ENCODE assay signal across 8 cellular contexts in the genomic region with DNA sequence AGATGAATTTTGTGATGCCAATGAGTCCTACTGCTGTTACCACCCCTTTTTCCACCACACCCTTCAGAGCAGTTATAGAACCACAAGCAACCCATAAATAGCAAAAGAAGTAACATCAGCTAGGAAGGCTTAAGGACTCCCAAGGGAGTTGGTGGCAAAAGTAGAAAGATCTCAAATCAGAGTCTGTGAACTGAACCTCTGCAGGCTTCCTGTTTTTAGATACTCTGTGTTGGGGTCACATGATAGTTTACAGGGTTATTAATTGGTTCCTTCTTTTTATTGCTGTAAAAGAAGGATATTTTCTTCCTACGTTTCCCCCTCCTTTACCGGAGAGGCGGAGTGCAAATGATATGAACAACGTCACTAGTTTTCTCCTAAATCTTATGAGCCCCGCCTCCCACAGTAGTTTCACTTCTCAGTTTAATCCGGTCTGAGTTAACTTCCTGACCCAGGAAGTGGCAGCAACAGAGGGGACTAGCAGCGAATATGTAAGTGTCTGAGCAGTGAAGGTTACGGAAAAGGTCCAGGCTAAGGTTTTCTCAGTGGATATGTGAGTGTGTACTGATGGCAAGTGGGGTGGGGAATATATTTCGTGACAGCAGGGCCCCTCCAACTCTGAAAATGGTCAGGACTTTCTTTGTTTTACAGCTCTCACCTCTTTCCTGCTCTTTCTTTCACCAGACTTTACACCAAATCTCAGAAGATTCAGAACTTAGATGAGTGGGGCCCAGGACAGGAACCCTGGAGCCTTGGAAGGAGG. TPM values are rescaled to one million over a fixed set of nuclear protein-coding genes. Genes with fewer than 3 reads are reported as not detected.
DNase-seq lines count a peak whose midpoint lies in the region; ATAC-seq, FAIRE-seq and TF ChIP-seq lines count a peak whose summit lies in the region.

A gene with protein sequence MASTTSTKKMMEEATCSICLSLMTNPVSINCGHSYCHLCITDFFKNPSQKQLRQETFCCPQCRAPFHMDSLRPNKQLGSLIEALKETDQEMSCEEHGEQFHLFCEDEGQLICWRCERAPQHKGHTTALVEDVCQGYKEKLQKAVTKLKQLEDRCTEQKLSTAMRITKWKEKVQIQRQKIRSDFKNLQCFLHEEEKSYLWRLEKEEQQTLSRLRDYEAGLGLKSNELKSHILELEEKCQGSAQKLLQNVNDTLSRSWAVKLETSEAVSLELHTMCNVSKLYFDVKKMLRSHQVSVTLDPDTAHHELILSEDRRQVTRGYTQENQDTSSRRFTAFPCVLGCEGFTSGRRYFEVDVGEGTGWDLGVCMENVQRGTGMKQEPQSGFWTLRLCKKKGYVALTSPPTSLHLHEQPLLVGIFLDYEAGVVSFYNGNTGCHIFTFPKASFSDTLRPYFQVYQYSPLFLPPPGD (plus strand): TSS at position 435 of the 760 bp plus-strand sequence. CDS start 3,721 bp downstream, outside the sequence.

- H4K20me1 ChIP-seq in mammary epithelial cell (ENCODE audit: insufficient read depth, low read length), result no peaks in the 10 kb centered on the region

- H3K4me3 ChIP-seq in mammary epithelial cell (replicated peaks in 1 of 3; ENCODE audit: insufficient read depth in 1 of 3, low read depth in 2 of 3, low read length in 3 of 3) (peak within 1 kb of the TSS; percentile 50 to 61 (median 59)), kidney (ENCODE audit: low read length in 2 of 2) (peak within 1 kb of the TSS; percentile 91 to 93)

- dilution Hi-C loops in mammary epithelial cell (cut with HindIII; ENCODE audit: low sequenced_read_pairs), result no loop called here

- no peaks in the 10 kb centered on the region for H3K9me3 ChIP-seq in mammary epithelial cell (replicated peaks; ENCODE audit: insufficient read depth, low read length)
- H3K9me3 ChIP-seq in kidney (ENCODE audit: control insufficient read depth in 1 of 2, low read length in 2 of 2), result peaks cover 0 to 4% of the 10 kb centered on the region in 2 donors

- peaks cover 33% of the 10 kb centered on the region for H3K4me1 ChIP-seq in mammary epithelial cell (ENCODE audit: insufficient read depth, low read length)
- H3K4me1 ChIP-seq in kidney (ENCODE audit: control insufficient read depth in 1 of 2, insufficient read depth in 1 of 2, low read depth in 1 of 2, low read length in 2 of 2), result peaks cover 19 to 21% of the 10 kb centered on the region in 2 donors

- peaks cover 12% of the 10 kb centered on the region for H3K36me3 ChIP-seq in mammary epithelial cell (ENCODE audit: insufficient read depth, low read length)
- H3K36me3 ChIP-seq in kidney (ENCODE audit: control insufficient read depth in 1 of 2, insufficient read depth in 2 of 2, low read length in 2 of 2), result peaks cover 7 to 12% of the 10 kb centered on the region in 2 donors

- CTCF ChIA-PET in mammary epithelial cell (lab: Charles Lee; ENCODE audit: low non-redundant PET), result no interaction called here

- peak within 1 kb of the TSS; percentile 92 for H3K4me2 ChIP-seq in mammary epithelial cell (ENCODE audit: insufficient read depth, low read depth, low read length)

- peaks cover 27% of the 10 kb centered on the region for H3K79me2 ChIP-seq in mammary epithelial cell (ENCODE audit: insufficient read depth, low read length)

- intact Hi-C loops in mammary epithelial cell (cut with micrococcal nuclease), result loop anchor here (2.0 kb wide), 1 partner anchor 24 kb away; no protein-coding TSS in a partner anchor
- intact Hi-C loops in kidney (cut with DNase I), result no loop called here

- H3K27ac ChIP-seq in mammary epithelial cell (ENCODE audit: insufficient read depth, low read depth, low read length), result peak within 1 kb of the TSS; percentile 86
- peak within 1 kb of the TSS; percentile 92 to 96 for H3K27ac ChIP-seq in kidney (ENCODE audit: low read depth in 2 of 2, low read length in 2 of 2)

- FAIRE-seq in kidney (lab: Jason Lieb, UNC), result peak; percentile 93

- in situ Hi-C loops in G401 (cut with HindIII; ENCODE audit: low sequenced_read_pairs), result no loop called here
- in situ Hi-C loops in mammary epithelial cell (cut with MboI; ENCODE audit: low sequenced_read_pairs in 2 of 2), result no loop called here

- peak; percentile 72 for ATAC-seq in GM21737 (IDR thresholded peaks at IDR 0.05; ENCODE audit: unreplicated experiment)

- TSS peak; percentile 75 for BruUV-seq in mammary epithelial cell (replicated peaks; lab: Mats Ljungman, UMichigan)

- H3K9ac ChIP-seq in mammary epithelial cell (ENCODE audit: insufficient read depth, low read length) (peak within 1 kb of the TSS; percentile 85), kidney (ENCODE audit: low read length in 2 of 2) (peak within 1 kb of the TSS; percentile 95 to 100)

- DNase-seq in G401 (ENCODE audit: low spot score), result peak; percentile 7
- peak; percentile 82 for DNase-seq in KG1 (lab: John Stamatoyannopoulos, UW)
- DNase-seq in UCSD-AML1 (lab: John Stamatoyannopoulos, UW; ENCODE audit: unreplicated experiment), result peak; percentile 49
- peak; percentile 85 for DNase-seq in mammary epithelial cell
- DNase-seq in kidney, result no peak
- peak; percentile 76 for DNase-seq in stimulated activated CD4-positive, alpha-beta T cell treated with anti-CD3 and anti-CD28 coated beads, Interleukin-1b, Interleukin-23, amount 100 ng/mL, for 48 hours
- DNase-seq in D341Med (ENCODE audit: low spot score), result no peak

- 6% methylated on average over 9 of the region's 9 CpGs for WGBS in mammary epithelial cell (ENCODE audit: low coverage, missing lambda C conversion rate)

- peak within 1 kb of the TSS; percentile 92 for H2AFZ ChIP-seq in mammary epithelial cell (ENCODE audit: low read depth, low read length)

- TF ChIP-seq CTCF in mammary epithelial cell (conservative IDR thresholded peaks at IDR 0.05 in 1 of 2, IDR thresholded peaks at IDR 0.05 in 1 of 2; ENCODE audit: extremely low read depth in 1 of 2, insufficient read depth in 1 of 2, low read depth in 1 of 2, low read length in 2 of 2) (no peak), kidney (IDR thresholded peaks at IDR 0.05; ENCODE audit: borderline replicate concordance, extremely low read depth, insufficient read depth) (no peak)

- no peaks in the 10 kb centered on the region for H3K27me3 ChIP-seq in mammary epithelial cell (ENCODE audit: insufficient read depth, low read length)

RNA-seq across cellular contexts. Expression of the gene that starts here (rescaled TPM):
- total RNA-seq in G401 (2014; rRNA removed; shearing (Covaris generic)), result 0.03 and 0.06 TPM in 2 replicates
- total RNA-seq in mammary epithelial cell (1 to 10 TPM; 6.8 to 7.6 TPM), kidney (27.9 TPM)
- polyA plus RNA-seq in mammary epithelial cell (3.4 TPM), kidney (ENCODE audit: insufficient read depth, low read depth, low replicate concordance) (12.2 TPM)
- 8.6 TPM for polyA minus RNA-seq in mammary epithelial cell

Comparison
In these comparisons a context has a peak if more than half of its experiments do, and no peak if none do; other contexts are left out.
1. Peak in DNase-seq in G401; RNA of the gene not detected or under 1 TPM.
2. DNase-seq: peak in KG1 (single experiment), UCSD-AML1 (single experiment), mammary epithelial cell (single experiment) and stimulated activated CD4-positive, alpha-beta T cell treated with anti-CD3 and anti-CD28 coated beads, Interleukin-1b, Interleukin-23, amount 100 ng/mL, for 48 hours (single experiment); none in kidney (single experiment) and D341Med (single experiment).